8 cellular contexts compared by ENCODE assay signal in the genomic region with DNA sequence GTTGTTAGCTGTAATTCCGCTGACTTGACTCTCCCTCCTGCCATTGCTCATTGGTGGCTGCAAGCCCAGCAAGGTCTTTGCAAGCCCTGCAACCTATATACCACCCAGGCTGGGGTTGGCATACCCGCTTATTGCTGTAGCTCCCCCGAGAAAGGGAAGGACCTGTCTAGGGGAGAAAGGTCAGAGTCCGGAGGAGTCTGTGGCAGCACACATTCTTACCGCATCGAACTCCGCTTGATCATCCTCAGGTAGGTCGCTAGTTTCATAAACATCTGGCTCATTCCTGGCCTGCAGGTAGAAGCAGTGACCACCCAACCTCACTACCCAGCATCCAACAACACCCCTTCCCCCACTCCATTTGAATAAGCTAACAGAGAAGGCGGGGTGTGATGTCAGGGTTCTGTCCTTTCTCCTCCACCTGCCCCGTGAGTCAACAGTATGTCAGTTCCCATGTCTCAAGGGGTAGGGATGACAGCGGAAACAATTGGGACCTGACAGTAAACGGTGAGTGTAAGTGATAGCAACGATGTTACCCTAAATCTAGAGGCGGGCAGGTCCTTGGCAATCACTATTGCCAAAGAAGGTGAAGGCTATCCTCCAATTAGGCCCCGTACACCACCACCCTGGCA. TPM values are rescaled to one million over a fixed set of nuclear protein-coding genes. Genes with fewer than 3 reads are reported as not detected.
DNase-seq lines count a peak whose midpoint lies in the region; ATAC-seq and TF ChIP-seq lines count a peak whose summit lies in the region.

No MANE protein-coding gene starts in this region.

- H3K4me3 ChIP-seq in hepatocyte, result peak overlapping the region; percentile 59

- peaks cover 5% of the 10 kb centered on the region for H3K36me3 Mint-ChIP-seq in T-cell
- H3K36me3 Mint-ChIP-seq in stimulated activated memory B cell treated with anti-CD40 and anti-IgM and Interleukin-4, amounts not matched to agents 10 μg/mL and 1 μg/mL and 100 μg/mL, for 72 hours, result peaks cover 3% of the 10 kb centered on the region

- H3K36me3 ChIP-seq in hepatocyte (replicated peaks; ENCODE audit: insufficient read depth, low read depth), result no peaks in the 10 kb centered on the region

- H3K4me2 ChIP-seq in hepatocyte, result peak overlapping the region; percentile 84

- CTCF ChIA-PET in T-cell (lab: Charles Lee), result interaction anchor here in 1 of 2 donors (0.7 to 1.3 kb wide), 2 partner anchors 9 to 87 kb away, joined by 4 read pairs; a partner anchor contains a TSS

- H3K9me3 Mint-ChIP-seq in T-cell, result no peaks in the 10 kb centered on the region
- H3K9me3 Mint-ChIP-seq in stimulated activated memory B cell treated with anti-CD40 and anti-IgM and Interleukin-4, amounts not matched to agents 10 μg/mL and 1 μg/mL and 100 μg/mL, for 72 hours, result no peaks in the 10 kb centered on the region

- ATAC-seq in T-cell (replicated peaks in 1 of 4) (no peak), HG03139 (IDR thresholded peaks at IDR 0.05; ENCODE audit: unreplicated experiment) (no peak)
- ATAC-seq in stimulated activated memory B cell treated with anti-CD40 and anti-IgM and Interleukin-4, amounts not matched to agents 10 μg/mL and 1 μg/mL and 100 μg/mL, for 72 hours, result no peak

- H3K27ac Mint-ChIP-seq in T-cell, result peak overlapping the region; percentile 85 to 96
- H3K27ac Mint-ChIP-seq in stimulated activated memory B cell treated with anti-CD40 and anti-IgM and Interleukin-4, amounts not matched to agents 10 μg/mL and 1 μg/mL and 100 μg/mL, for 72 hours, result peak overlapping the region; percentile 85

- peaks cover 12% of the 10 kb centered on the region for H3K4me1 ChIP-seq in hepatocyte (ENCODE audit: insufficient read depth)

- peaks cover 37% of the 10 kb centered on the region for H3K79me2 ChIP-seq in hepatocyte

- no peaks in the 10 kb centered on the region for H3K9me2 ChIP-seq in hepatocyte (replicated peaks; ENCODE audit: insufficient read depth)

- no peaks in the 10 kb centered on the region for H3K9me3 ChIP-seq in hepatocyte (ENCODE audit: low read depth)

- peaks cover 10% of the 10 kb centered on the region for H4K20me1 ChIP-seq in hepatocyte (ENCODE audit: insufficient read depth, poor library complexity, severe bottlenecking)

- WGBS in hepatocyte (ENCODE audit: low lambda C conversion rate, missing lambda C conversion rate), result 71% methylated on average over 15 of the region's 15 CpGs

- TF ChIP-seq CTCF in hepatocyte (IDR thresholded peaks at IDR 0.05; ENCODE audit: poor library complexity), result no peak

- H3K4me1 Mint-ChIP-seq in T-cell, result peaks cover 39 to 52% (median 52%) of the 10 kb centered on the region in 3 donors
- H3K4me1 Mint-ChIP-seq in stimulated activated memory B cell treated with anti-CD40 and anti-IgM and Interleukin-4, amounts not matched to agents 10 μg/mL and 1 μg/mL and 100 μg/mL, for 72 hours, result peaks cover 50% of the 10 kb centered on the region

- POLR2A ChIA-PET in T-cell (lab: Charles Lee), result interaction anchor here in 1 of 2 donors (1.2 kb wide), 1 partner anchor 19 kb away, joined by 4 read pairs; no protein-coding TSS in a partner anchor

- H3K4me3 Mint-ChIP-seq in T-cell, result peak overlapping the region; percentile 94 to 97 (median 96)
- H3K4me3 Mint-ChIP-seq in stimulated activated memory B cell treated with anti-CD40 and anti-IgM and Interleukin-4, amounts not matched to agents 10 μg/mL and 1 μg/mL and 100 μg/mL, for 72 hours, result peak overlapping the region; percentile 93

- H2AFZ ChIP-seq in hepatocyte, result no peak overlapping the region

- peaks cover 0 to 7% of the 10 kb centered on the region in 2 donors for H3K27me3 Mint-ChIP-seq in T-cell
- H3K27me3 Mint-ChIP-seq in stimulated activated memory B cell treated with anti-CD40 and anti-IgM and Interleukin-4, amounts not matched to agents 10 μg/mL and 1 μg/mL and 100 μg/mL, for 72 hours, result peaks cover 8% of the 10 kb centered on the region

- DNase-seq in NCI-H748 (lab: John Stamatoyannopoulos, UW; ENCODE audit: unreplicated experiment) (peak; percentile 30), NCI-H748 treated with DMSO at 0.1 percent for 48 hours (lab: John Stamatoyannopoulos, UW) (no peak), T-cell (no peak), hepatocyte (ENCODE audit: low spot score) (peak; percentile 55), cortex of kidney (lab: John Stamatoyannopoulos, UW) (no peak)
- DNase-seq in activated CD8-positive, alpha-beta memory T cell treated with anti-CD3 and anti-CD28 coated beads for 24 hours, result no peak

- H3K27ac ChIP-seq in hepatocyte, result peak overlapping the region; percentile 78

- H3K27me3 ChIP-seq in hepatocyte, result peaks cover 32% of the 10 kb centered on the region

RNA-seq across cellular contexts. Expression of a gene that starts 1.1 kb away (rescaled TPM):
- total RNA-seq in T-cell (10 to 100 TPM; 60.1 to 81.9 (median 71.5) TPM), hepatocyte (122 and 124 TPM in 2 replicates)
- polyA plus RNA-seq in hepatocyte, result 110 and 112 TPM in 2 replicates

RNA-seq across cellular contexts. Expression of a gene that starts 3.9 kb away (rescaled TPM):
- 1 to 10 TPM in 2 of 5 donors, under 1 TPM in 3; 0.83 to 1.8 (median 0.92) TPM for total RNA-seq in T-cell
- total RNA-seq in hepatocyte, result 0.03 and 0.16 TPM in 2 replicates
- 0.18 TPM in 2 replicates for polyA plus RNA-seq in hepatocyte

RNA-seq across cellular contexts. Expression of a gene that starts 23.3 kb away (rescaled TPM):
- total RNA-seq in T-cell (100 to 1,000 TPM; 109 to 122 (median 114) TPM), hepatocyte (6.6 and 7.0 TPM in 2 replicates)
- polyA plus RNA-seq in hepatocyte, result 35.2 and 39.8 TPM in 2 replicates

RNA-seq across cellular contexts. Expression of a gene that starts 25.6 kb away (rescaled TPM):
- 10 to 100 TPM; 34.5 to 93.5 (median 40.7) TPM for total RNA-seq in T-cell
- 92.7 and 105 TPM in 2 replicates for total RNA-seq in hepatocyte
- 133 and 145 TPM in 2 replicates for polyA plus RNA-seq in hepatocyte

RNA-seq across cellular contexts. Expression of a gene that starts 45.1 kb away (rescaled TPM):
- 10 to 100 TPM; 21.7 to 30.9 (median 27.9) TPM for total RNA-seq in T-cell
- 30.0 and 41.6 TPM in 2 replicates for total RNA-seq in hepatocyte
- polyA plus RNA-seq in hepatocyte, result 32.3 and 34.2 TPM in 2 replicates

Comparison
In these comparisons a context has a peak if more than half of its experiments do, and no peak if none do; other contexts are left out.
1. DNase-seq: peak in NCI-H748 (single experiment) and hepatocyte (single experiment); none in NCI-H748 treated with DMSO at 0.1 percent for 48 hours (single experiment), T-cell (0 of 34), cortex of kidney (single experiment) and activated CD8-positive, alpha-beta memory T cell treated with anti-CD3 and anti-CD28 coated beads for 24 hours (single experiment).
2. RNA of a gene that starts 23.3 kb away (total RNA-seq): 109 to 122 TPM in T-cell; 6.6 to 7.0 TPM in hepatocyte; every median in the first group is over 10 times any median in the second.